18 cellular contexts compared by ENCODE assay signal in the genomic region with DNA sequence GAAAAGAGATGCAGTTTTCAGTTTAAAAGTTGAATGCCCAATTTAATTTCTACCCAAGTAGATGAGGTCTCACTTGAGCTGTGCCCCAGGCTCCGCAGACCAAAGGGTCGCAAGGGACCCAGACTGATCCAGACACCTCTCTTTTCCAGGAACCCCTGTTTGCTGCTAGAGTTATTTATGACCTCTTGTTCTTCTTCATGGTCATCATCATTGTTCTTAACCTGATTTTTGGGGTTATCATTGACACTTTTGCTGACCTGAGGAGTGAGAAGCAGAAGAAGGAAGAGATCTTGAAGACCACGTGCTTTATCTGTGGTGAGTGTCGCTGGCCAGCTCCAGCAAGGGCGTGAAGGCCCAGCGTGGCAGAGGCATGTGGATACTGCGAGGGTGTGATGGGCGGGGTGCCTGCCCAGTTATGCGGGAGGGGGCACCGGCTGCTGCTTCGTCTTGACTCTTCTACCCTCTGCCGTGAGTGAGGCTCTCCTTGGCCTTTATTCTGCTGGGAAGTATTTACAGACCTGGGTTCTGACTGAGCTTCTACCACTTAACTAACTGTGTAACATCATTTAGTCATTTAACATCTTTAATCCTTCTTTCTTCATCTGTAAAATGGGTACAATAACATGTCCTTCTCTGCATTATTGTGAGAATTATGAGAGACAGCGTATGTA.
DNase-seq lines count a peak whose midpoint lies in the region; ATAC-seq and TF ChIP-seq lines count a peak whose summit lies in the region.
"Had no signal": no experiment of that assay in that cellular context is flagged by ENCODE, and none has a peak within 500 bp of the region (broad histone marks: within the 10 kb centered on the region; RNA-seq: fewer than 3 reads in every experiment).

No MANE protein-coding gene starts in this region.

- no peaks in the 10 kb centered on the region for H4K20me1 ChIP-seq in HCT116 (ENCODE audit: insufficient read depth)

- H3K4me3 Mint-ChIP-seq in CD4-positive, alpha-beta memory T cell: no peak overlapping the region

- H3K27ac ChIP-seq in CD4-positive, alpha-beta memory T cell (ENCODE audit: low read depth, low read length): no peak overlapping the region
- H3K27ac ChIP-seq in HCT116 (ENCODE audit: low read depth, low read length): no peak overlapping the region
- peak overlapping the region in 3 of 4 donors; percentile 33 to 44 (median 43) for H3K27ac ChIP-seq in esophagus muscularis mucosa (replicated peaks in 1 of 4)
- peak overlapping the region; percentile 56 for H3K27ac ChIP-seq in neutrophil
- H3K27ac ChIP-seq in brain microvascular endothelial cell: no peak overlapping the region
- H3K27ac ChIP-seq: WERI-Rb-1 had no signal

- TF ChIP-seq RAD21 in HCT116 (IDR thresholded peaks at IDR 0.05; ENCODE audit: low read depth): no peak

- H3K9me2 ChIP-seq in HCT116 (ENCODE audit: insufficient read depth): no peaks in the 10 kb centered on the region

- CTCF ChIA-PET in CD4-positive, alpha-beta memory T cell (lab: Charles Lee; ENCODE audit: partially characterized antibody): interaction anchor here (0.7 kb wide), 1 partner anchor 226 kb away, joined by 3 read pairs; no protein-coding TSS in a partner anchor
- CTCF ChIA-PET in HCT116 (lab: Charles Lee): no interaction called here

- RAD21 ChIA-PET in HCT116 (lab: Charles Lee; ENCODE audit: low non-redundant PET in 1 of 2, low total read pairs in 2 of 2, uncharacterized antibody in 2 of 2, unreplicated experiment in 2 of 2): no interaction called here

- H3K36me3 Mint-ChIP-seq in CD4-positive, alpha-beta memory T cell: peaks cover 71 to 77% of the 10 kb centered on the region in 2 donors

- peaks cover 9% of the 10 kb centered on the region for H3K36me3 ChIP-seq in CD4-positive, alpha-beta memory T cell (ENCODE audit: insufficient read depth, low read length)
- H3K36me3 ChIP-seq in HCT116 (ENCODE audit: control insufficient read depth in 1 of 2, insufficient read depth in 2 of 2, low read length in 2 of 2): no peaks in the 10 kb centered on the region
- peaks cover 38 to 87% (median 53%) of the 10 kb centered on the region in 4 donors for H3K36me3 ChIP-seq in esophagus muscularis mucosa
- H3K36me3 ChIP-seq in neutrophil: peaks cover 5% of the 10 kb centered on the region
- H3K36me3 ChIP-seq in brain microvascular endothelial cell (replicated peaks): no peaks in the 10 kb centered on the region
- H3K36me3 ChIP-seq: WERI-Rb-1 had no signal

- no peak for TF ChIP-seq POLR2A in HCT116 (IDR thresholded peaks at IDR 0.05; ENCODE audit: borderline replicate concordance, extremely low read depth, insufficient read depth, insufficient read length)
- no peak for TF ChIP-seq POLR2A in esophagus muscularis mucosa (IDR thresholded peaks at IDR 0.05; ENCODE audit: low read depth)

- no peak overlapping the region for H3K9ac ChIP-seq in HCT116 (ENCODE audit: low read length)

- intact Hi-C loops in CD4-positive, alpha-beta memory T cell (cut with micrococcal nuclease): no loop called here
- intact Hi-C loops in HCT116 (cut with micrococcal nuclease): no loop called here
- intact Hi-C loops in esophagus muscularis mucosa (cut with DNase I): no loop called here

- BruUV-seq in HCT116 (replicated peaks; lab: Mats Ljungman, UMichigan): no TSS peak

- no peak overlapping the region for H2AFZ ChIP-seq in HCT116 (ENCODE audit: low read depth, low read length, poor library complexity, severe bottlenecking)

- H3K4me1 Mint-ChIP-seq in CD4-positive, alpha-beta memory T cell: peaks cover 1 to 4% (median 2%) of the 10 kb centered on the region in 4 donors

- in situ Hi-C loops in brain microvascular endothelial cell (cut with HindIII; ENCODE audit: low pct_ligation_motif_present, low sequenced_read_pairs): no loop called here

- ATAC-seq in HCT116: no peak
- ATAC-seq: GM12878 had no signal

- H3K9me3 Mint-ChIP-seq in CD4-positive, alpha-beta memory T cell: peaks cover 0 to 9% (median under 1%) of the 10 kb centered on the region in 8 donors

- H3K4me3 ChIP-seq in CD4-positive, alpha-beta memory T cell (ENCODE audit: low read length in 2 of 2): no peak overlapping the region
- H3K4me3 ChIP-seq in HCT116 (replicated peaks in 1 of 2; ENCODE audit: low read depth in 1 of 2, low read length in 2 of 2) (no peak overlapping the region), esophagus muscularis mucosa (no peak overlapping the region), neutrophil (ENCODE audit: low read depth in 1 of 2, low read length in 1 of 2) (peak overlapping the region; percentile 40 to 52), brain microvascular endothelial cell (ENCODE audit: low read depth, low read length) (no peak overlapping the region)
- H3K4me3 ChIP-seq: adrenal gland, GM12878, mucosa of descending colon had no signal

- no peaks in the 10 kb centered on the region for H3K9me3 ChIP-seq in CD4-positive, alpha-beta memory T cell (ENCODE audit: control insufficient read depth in 1 of 2, low read length in 2 of 2)
- no peaks in the 10 kb centered on the region for H3K9me3 ChIP-seq in HCT116 (ENCODE audit: control insufficient read depth in 1 of 2, insufficient read depth in 1 of 2, low read depth in 1 of 2, low read length in 2 of 2)
- no peaks in the 10 kb centered on the region for H3K9me3 ChIP-seq in esophagus muscularis mucosa
- H3K9me3 ChIP-seq in neutrophil: no peaks in the 10 kb centered on the region
- H3K9me3 ChIP-seq: adrenal gland had no signal

- 90% methylated on average over 13 of the region's 13 CpGs for WGBS in esophagus muscularis mucosa

- H3K27me3 ChIP-seq in CD4-positive, alpha-beta memory T cell (ENCODE audit: insufficient read depth, low read length): no peaks in the 10 kb centered on the region
- no peaks in the 10 kb centered on the region for H3K27me3 ChIP-seq in HCT116 (ENCODE audit: insufficient read depth, low read length)
- H3K27me3 ChIP-seq in esophagus muscularis mucosa: no peaks in the 10 kb centered on the region
- no peaks in the 10 kb centered on the region for H3K27me3 ChIP-seq in neutrophil
- no peaks in the 10 kb centered on the region for H3K27me3 ChIP-seq in brain microvascular endothelial cell (replicated peaks)
- H3K27me3 ChIP-seq: adrenal gland had no signal

- POLR2A ChIA-PET in CD4-positive, alpha-beta memory T cell (lab: Charles Lee; ENCODE audit: partially characterized antibody): interaction anchor here (1.3 kb wide), 1 partner anchor 165 kb away, joined by 3 read pairs; no protein-coding TSS in a partner anchor
- POLR2A ChIA-PET in HCT116 (lab: Charles Lee): no interaction called here

- TF ChIP-seq EP300 in esophagus muscularis mucosa (IDR thresholded peaks at IDR 0.05): no peak

- DNase-seq in CD4-positive, alpha-beta memory T cell: no peak
- DNase-seq in HCT116 (ENCODE audit: low read depth, low spot score) (no peak), esophagus muscularis mucosa (ENCODE audit: extremely low spot score) (no peak), NCI-H2171 treated with DMSO at 0.1 percent for 48 hours (lab: John Stamatoyannopoulos, UW) (no peak), NCI-H526 (lab: John Stamatoyannopoulos, UW) (no peak), brain microvascular endothelial cell (no peak), OCI-M1 (lab: John Stamatoyannopoulos, UW) (no peak)
- DNase-seq: AML-193; Calu3; central memory CD4-positive, alpha-beta T cell; mucosa of descending colon; NCI-H1048; NCI-H2081; stimulated activated CD4-positive, alpha-beta T cell treated with anti-CD3 and anti-CD28 coated beads, Interleukin-2, amount 100 ng/mL, for 24 hours; WERI-Rb-1 had no signal

- H3K27ac Mint-ChIP-seq in CD4-positive, alpha-beta memory T cell: peak overlapping the region in 4 of 7 donors; percentile 20 to 73 (median 57)

- H3K4me1 ChIP-seq in CD4-positive, alpha-beta memory T cell (ENCODE audit: insufficient read depth, low read length): no peaks in the 10 kb centered on the region
- peaks cover 0 to 15% of the 10 kb centered on the region in 2 experiments; a peak in 2 of 4 replicates for H3K4me1 ChIP-seq in HCT116 (ENCODE audit: control insufficient read depth in 1 of 2, insufficient read depth in 2 of 2, low read length in 2 of 2)
- peaks cover 0 to 29% (median 25%) of the 10 kb centered on the region in 4 donors for H3K4me1 ChIP-seq in esophagus muscularis mucosa
- H3K4me1 ChIP-seq in neutrophil (ENCODE audit: control insufficient read depth in 1 of 2, insufficient read depth in 1 of 2, low read depth in 1 of 2, low read length in 1 of 2): peaks cover 13 to 14% of the 10 kb centered on the region in 2 experiments
- H3K4me1 ChIP-seq: adrenal gland had no signal

- TF ChIP-seq CTCF in HCT116 (IDR thresholded peaks at IDR 0.05 in 2 of 3, conservative IDR thresholded peaks at IDR 0.05 in 1 of 3; ENCODE audit: borderline replicate concordance in 1 of 3, insufficient read depth in 1 of 3, low read depth in 2 of 3, low read length in 2 of 3) (no peak), esophagus muscularis mucosa (IDR thresholded peaks at IDR 0.05) (no peak), neutrophil (IDR thresholded peaks at IDR 0.05) (no peak), brain microvascular endothelial cell (IDR thresholded peaks at IDR 0.05; ENCODE audit: low read depth, low read length, missing control alignments) (no peak)

- H3K27me3 Mint-ChIP-seq in CD4-positive, alpha-beta memory T cell: no peaks in the 10 kb centered on the region

- 0 out of 2 replicates have a peak overlapping the region, but pooled peaks have one; percentile 33 for H3K4me2 ChIP-seq in HCT116 (ENCODE audit: low read length)

- H3K79me2 ChIP-seq in HCT116 (ENCODE audit: insufficient read depth, low read length): no peaks in the 10 kb centered on the region

TF ChIP-seq in HCT116, 20 proteins besides CTCF, POLR2A, EP300 and RAD21:
- TF ChIP-seq EZH2 (IDR thresholded peaks at IDR 0.05) (no peak), ELF1 (IDR thresholded peaks at IDR 0.05; ENCODE audit: borderline replicate concordance, low read depth) (no peak), SRF (IDR thresholded peaks at IDR 0.05; ENCODE audit: low read depth) (no peak), SIN3A (IDR thresholded peaks at IDR 0.05; ENCODE audit: low read depth) (no peak), EGR1 (IDR thresholded peaks at IDR 0.05; ENCODE audit: low read depth) (no peak), ZNF274 (IDR thresholded peaks at IDR 0.05; ENCODE audit: low read depth, low read length) (no peak), TCF7L2 (IDR thresholded peaks at IDR 0.05; ENCODE audit: borderline replicate concordance, extremely low read depth, insufficient read depth, insufficient read length) (no peak), CBX3 (IDR thresholded peaks at IDR 0.05; ENCODE audit: low read depth) (no peak)

Comparison
In these comparisons a context has a peak if more than half of its experiments do, and no peak if none do; other contexts are left out.
1. H3K27ac ChIP-seq: peak in esophagus muscularis mucosa (3 of 4) and neutrophil (single experiment); none in CD4-positive, alpha-beta memory T cell (single experiment), HCT116 (single experiment) and brain microvascular endothelial cell (single experiment).
2. H3K4me3 ChIP-seq: peak in neutrophil (2 of 2); none in CD4-positive, alpha-beta memory T cell (0 of 2), HCT116 (0 of 2), esophagus muscularis mucosa (0 of 4) and brain microvascular endothelial cell (single experiment).